Comparison of ENCODE assay signal across 20 cellular contexts in the genomic region with DNA sequence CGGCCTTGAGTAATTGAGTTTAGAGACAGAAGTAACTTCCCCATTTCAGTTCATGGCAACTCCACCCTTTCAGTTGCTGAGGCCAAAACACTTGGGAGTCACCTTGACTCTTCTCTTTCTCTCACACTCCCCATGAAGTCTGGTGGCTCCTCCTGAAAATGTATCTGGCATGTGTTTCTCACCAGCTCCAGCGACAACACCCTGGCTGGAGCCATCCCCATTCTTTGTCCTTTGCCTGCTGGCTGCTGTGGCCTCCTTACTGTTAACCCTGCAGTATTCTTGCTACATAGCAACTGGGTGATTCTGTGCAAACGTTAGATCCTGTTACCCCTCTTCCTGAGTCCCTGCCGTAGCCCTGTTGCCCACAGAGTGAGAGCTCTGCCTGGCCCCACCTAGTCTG. TPM values are rescaled to one million over a fixed set of nuclear protein-coding genes. Genes with fewer than 3 reads are reported as not detected.
"Had no signal": no experiment of that assay in that cellular context is flagged by ENCODE, and none has a peak within 500 bp of the region (broad histone marks: within the 10 kb centered on the region; RNA-seq: fewer than 3 reads in every experiment).

No MANE protein-coding gene starts in this region.

- H3K27ac Mint-ChIP-seq: activated B cell treated with CpG ODN at 0.5 μM for 24 hours; activated naive CD8-positive, alpha-beta T cell; activated T-cell treated with anti-CD3 and anti-CD28 coated beads, Interleukin-2, amount 50 U/mL, for 72 hours had no signal

- H3K4me3 ChIP-seq: coronary artery, esophagus squamous epithelium, heart right ventricle, pancreas, stomach, thoracic aorta had no signal

- H3K36me3 ChIP-seq: esophagus squamous epithelium, heart right ventricle, pancreas, stomach, thoracic aorta had no signal

- FAIRE-seq: pancreas had no signal

- H3K4me1 ChIP-seq: esophagus squamous epithelium, pancreas had no signal

- H3K4me3 Mint-ChIP-seq: activated B cell treated with CpG ODN at 0.5 μM for 24 hours; activated naive CD8-positive, alpha-beta T cell; activated T-cell treated with anti-CD3 and anti-CD28 coated beads, Interleukin-2, amount 50 U/mL, for 72 hours; central memory CD8-positive, alpha-beta T cell; naive B cell had no signal

- DNase-seq: activated B cell treated with CpG ODN at 0.5 μM for 24 hours; activated CD4-positive, alpha-beta T cell treated with anti-CD3 and anti-CD28 coated beads for 48 hours; activated CD8-positive, alpha-beta memory T cell treated with anti-CD3 and anti-CD28 coated beads, Interleukin-2, amount 50 U/mL, for 48 hours; activated gamma-delta T cell treated with Interleukin-2 at 50 U/mL for 16 hours; activated T-cell treated with anti-CD3 and anti-CD28 coated beads, Interleukin-2, amount 50 U/mL, for 72 hours; amniotic stem cell; esophagus squamous epithelium; heart right ventricle; naive B cell; pancreas; stimulated activated CD4-positive, alpha-beta T cell treated with anti-CD3 and anti-CD28 coated beads, Interleukin-1b, Interleukin-23, amount 100 ng/mL, for 48 hours; stomach had no signal

- H3K27ac ChIP-seq: coronary artery, esophagus squamous epithelium, heart right ventricle, pancreas, stomach, thoracic aorta had no signal

- H3K27me3 ChIP-seq: heart right ventricle, pancreas had no signal

- ATAC-seq: activated T-cell treated with anti-CD3 and anti-CD28 coated beads, Interleukin-2, amount 50 U/mL, for 72 hours; pancreas had no signal

- H3K36me3 Mint-ChIP-seq: activated naive CD8-positive, alpha-beta T cell; naive B cell had no signal

- H3K4me1 Mint-ChIP-seq: activated B cell treated with CpG ODN at 0.5 μM for 24 hours; central memory CD8-positive, alpha-beta T cell; naive B cell had no signal

- H3K9me3 ChIP-seq: esophagus squamous epithelium, heart right ventricle, pancreas, stomach, thoracic aorta had no signal

- H3K9me3 Mint-ChIP-seq: activated B cell treated with CpG ODN at 0.5 μM for 24 hours; activated T-cell treated with anti-CD3 and anti-CD28 coated beads, Interleukin-2, amount 50 U/mL, for 72 hours; central memory CD8-positive, alpha-beta T cell had no signal

RNA-seq across cellular contexts. Expression of a gene that starts 23.9 kb away (rescaled TPM):
- total RNA-seq: activated B cell treated with CpG ODN at 0.5 μM for 24 hours; activated T-cell treated with anti-CD3 and anti-CD28 coated beads, Interleukin-2, amount 50 U/mL, for 72 hours; esophagus squamous epithelium; fibroblast of villous mesenchyme; heart right ventricle; mononuclear cell; pancreas; stomach; T-helper 1 cell treated with Interleukin-12 subunit alpha and Interleukin-12 subunit beta and Interleukin-4 antibody, amounts not matched to agents 30 ng/mL and 1 ng/mL, for 36 hours; thoracic aorta; ureter had no signal
- polyA plus RNA-seq: heart right ventricle, pancreas, stomach had no signal

RNA-seq across cellular contexts. Expression of a gene that starts 46.1 kb away (rescaled TPM):
- total RNA-seq: activated B cell treated with CpG ODN at 0.5 μM for 24 hours; activated T-cell treated with anti-CD3 and anti-CD28 coated beads, Interleukin-2, amount 50 U/mL, for 72 hours; fibroblast of villous mesenchyme; heart right ventricle; mononuclear cell; pancreas; T-helper 1 cell treated with Interleukin-12 subunit alpha and Interleukin-12 subunit beta and Interleukin-4 antibody, amounts not matched to agents 30 ng/mL and 1 ng/mL, for 36 hours; ureter had no signal
- polyA plus RNA-seq: heart right ventricle, pancreas had no signal
